16 cellular contexts compared by ENCODE assay signal in the genomic region with DNA sequence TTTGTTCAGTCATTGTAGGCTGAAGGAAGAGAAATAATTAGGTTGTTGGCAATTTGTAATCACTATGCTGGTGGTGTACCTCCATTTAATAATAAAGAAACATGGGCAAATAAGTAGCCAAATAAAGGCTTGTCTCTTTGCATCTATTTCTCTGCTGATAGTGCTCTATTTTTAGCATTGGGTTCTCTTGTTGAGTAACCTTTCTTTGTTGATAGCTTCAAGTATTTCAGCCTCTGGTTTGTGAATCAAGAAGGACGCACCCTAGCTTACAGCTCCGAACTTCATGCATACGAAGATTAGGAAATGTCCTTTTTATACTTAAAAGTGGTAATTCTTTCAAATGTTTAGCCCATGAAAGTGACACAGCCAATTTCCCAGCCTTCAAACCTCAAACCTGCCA. TPM values are rescaled to one million over a fixed set of nuclear protein-coding genes. Genes with fewer than 3 reads are reported as not detected.
A peak's percentile ranks its signal among the peaks of the same experiment; 100 is the strongest.
DNase-seq lines count a peak whose midpoint lies in the region; ATAC-seq lines count a peak whose summit lies in the region.
"Had no signal": no experiment of that assay in that cellular context is flagged by ENCODE, and none has a peak within 500 bp of the region (broad histone marks: within the 10 kb centered on the region; RNA-seq: fewer than 3 reads in every experiment).

No MANE protein-coding gene starts in this region.

- H4K20me1 ChIP-seq in BLaER1 = peaks cover 6% of the 10 kb centered on the region; the same call in 1 of the 2 replicates
- H4K20me1 ChIP-seq in Karpas-422 (ENCODE audit: insufficient read depth, low read depth, low read length) = no peaks in the 10 kb centered on the region

- H3K36me3 ChIP-seq in BLaER1 = no peaks in the 10 kb centered on the region
- no peaks in the 10 kb centered on the region for H3K36me3 ChIP-seq in Karpas-422 (ENCODE audit: insufficient read depth, low read length)
- no peaks in the 10 kb centered on the region for H3K36me3 ChIP-seq in mucosa of rectum (ENCODE audit: control insufficient read depth in 2 of 2, insufficient read depth in 2 of 2, low read length in 2 of 2)
- H3K36me3 ChIP-seq: Peyer's patch, right lobe of liver, vagina had no signal

- H3K4me2 ChIP-seq in BLaER1 (peak overlapping the region; percentile 98), Karpas-422 (ENCODE audit: low read depth, low read length, poor library complexity, severe bottlenecking) (peak overlapping the region; percentile 37)

- H3K4me1 ChIP-seq in BLaER1 (peaks cover 67% of the 10 kb centered on the region), Karpas-422 (ENCODE audit: low read length) (peaks cover 15% of the 10 kb centered on the region), mucosa of rectum (ENCODE audit: control insufficient read depth in 2 of 2, insufficient read depth in 2 of 2, low read length in 2 of 2) (peaks cover 9 to 17% of the 10 kb centered on the region in 2 donors)

- peaks cover 12% of the 10 kb centered on the region for H3K4me1 Mint-ChIP-seq in activated naive CD4-positive, alpha-beta T cell treated with anti-CD3 and anti-CD28 coated beads, Interleukin-2, amount 10 ng/mL, durations not matched to agents 7 days and 5 days

- H3K9me3 ChIP-seq in BLaER1 = no peaks in the 10 kb centered on the region
- H3K9me3 ChIP-seq in Karpas-422 (ENCODE audit: low read length) = no peaks in the 10 kb centered on the region
- no peaks in the 10 kb centered on the region for H3K9me3 ChIP-seq in mucosa of rectum (ENCODE audit: control insufficient read depth in 2 of 2, low read length in 2 of 2)
- H3K9me3 ChIP-seq: Peyer's patch, right lobe of liver, vagina had no signal

- H3K4me3 ChIP-seq in BLaER1 (no peak overlapping the region), Karpas-422 (ENCODE audit: low read length) (no peak overlapping the region), mucosa of rectum (ENCODE audit: low read length in 2 of 2) (peak overlapping the region; percentile 0 to 3)
- H3K4me3 ChIP-seq: right lobe of liver had no signal

- no peaks in the 10 kb centered on the region for H3K36me3 Mint-ChIP-seq in activated naive CD4-positive, alpha-beta T cell treated with anti-CD3 and anti-CD28 coated beads, Interleukin-2, amount 10 ng/mL, durations not matched to agents 7 days and 5 days

- H3K27ac ChIP-seq in BLaER1 (no peak overlapping the region), Karpas-422 (ENCODE audit: low read length) (no peak overlapping the region), mucosa of rectum (ENCODE audit: low read depth in 2 of 2, low read length in 2 of 2) (peak overlapping the region in 1 of 2 donors; percentile 26)
- H3K27ac ChIP-seq: Peyer's patch, right lobe of liver, vagina had no signal

- H3K4me3 Mint-ChIP-seq in activated naive CD4-positive, alpha-beta T cell treated with anti-CD3 and anti-CD28 coated beads, Interleukin-2, amount 10 ng/mL, durations not matched to agents 7 days and 5 days = no peak overlapping the region

- DNase-seq in Karpas-422 (no peak), cerebellar cortex (ENCODE audit: low spot score) (peak; percentile 7)
- DNase-seq in activated naive CD4-positive, alpha-beta T cell treated with anti-CD3 and anti-CD28 coated beads, Interleukin-2, amount 10 ng/mL, durations not matched to agents 7 days and 5 days = no peak
- DNase-seq: activated CD4-positive, alpha-beta T cell treated with anti-CD3 and anti-CD28 coated beads, Interleukin-2, amount 50 U/mL, for 1 hour; midbrain; NCI-H2171 treated with DMSO at 0.1 percent for 48 hours; NCI-H748 treated with DMSO at 0.1 percent for 48 hours; Peyer's patch; right lobe of liver had no signal

- H3K27me3 ChIP-seq in BLaER1 = peaks cover 32% of the 10 kb centered on the region
- H3K27me3 ChIP-seq in Karpas-422 (ENCODE audit: low read length) = no peaks in the 10 kb centered on the region
- peaks cover 8 to 11% of the 10 kb centered on the region in 2 donors for H3K27me3 ChIP-seq in mucosa of rectum (ENCODE audit: control insufficient read depth in 2 of 2, insufficient read depth in 2 of 2, low read length in 2 of 2)

- no peaks in the 10 kb centered on the region for H3K79me2 ChIP-seq in Karpas-422 (ENCODE audit: low read length)

- H3K9ac ChIP-seq in BLaER1 (no peak overlapping the region), Karpas-422 (ENCODE audit: low read length) (no peak overlapping the region), mucosa of rectum (ENCODE audit: low read depth in 1 of 2, low read length in 2 of 2) (no peak overlapping the region)

- H2AFZ ChIP-seq in Karpas-422 (ENCODE audit: low read length) = no peak overlapping the region

- H3K9me2 ChIP-seq in Karpas-422 (replicated peaks; ENCODE audit: insufficient read depth, low read length) = no peaks in the 10 kb centered on the region

- ATAC-seq in GM18867 (IDR thresholded peaks at IDR 0.05; ENCODE audit: unreplicated experiment) (no peak), GM18858 (IDR thresholded peaks at IDR 0.05; ENCODE audit: unreplicated experiment) (no peak), HG03457 (IDR thresholded peaks at IDR 0.05; ENCODE audit: unreplicated experiment) (no peak)
- ATAC-seq: right lobe of liver had no signal

- peaks cover 86% of the 10 kb centered on the region for H3K27me3 Mint-ChIP-seq in activated naive CD4-positive, alpha-beta T cell treated with anti-CD3 and anti-CD28 coated beads, Interleukin-2, amount 10 ng/mL, durations not matched to agents 7 days and 5 days

- no peak overlapping the region for H3K27ac Mint-ChIP-seq in activated naive CD4-positive, alpha-beta T cell treated with anti-CD3 and anti-CD28 coated beads, Interleukin-2, amount 10 ng/mL, durations not matched to agents 7 days and 5 days

- no peaks in the 10 kb centered on the region for H3K9me3 Mint-ChIP-seq in activated naive CD4-positive, alpha-beta T cell treated with anti-CD3 and anti-CD28 coated beads, Interleukin-2, amount 10 ng/mL, durations not matched to agents 7 days and 5 days

- CTCF ChIA-PET in activated naive CD4-positive, alpha-beta T cell treated with anti-CD3 and anti-CD28 coated beads, Interleukin-2, amount 10 ng/mL, durations not matched to agents 7 days and 5 days (lab: Charles Lee) = interaction anchor here (2.1 kb wide), 1 partner anchor 65 kb away, joined by 6 read pairs; no protein-coding TSS in a partner anchor

RNA-seq across cellular contexts. Expression of a gene that starts 2.6 kb away (rescaled TPM):
- 0.32 TPM in 1 of 2 replicates, not detected in the other for total RNA-seq in Karpas-422 (2014; rRNA removed; shearing (Covaris generic); ENCODE audit: low replicate concordance)
- total RNA-seq: fibroblast of villous mesenchyme, right lobe of liver had no signal

Comparison
In these comparisons a context has a peak if more than half of its experiments do, and no peak if none do; other contexts are left out.
1. H3K4me3 ChIP-seq: peak in mucosa of rectum (2 of 2); none in BLaER1 (single experiment) and Karpas-422 (single experiment).